9 cellular contexts compared by ENCODE assay signal in the genomic region with DNA sequence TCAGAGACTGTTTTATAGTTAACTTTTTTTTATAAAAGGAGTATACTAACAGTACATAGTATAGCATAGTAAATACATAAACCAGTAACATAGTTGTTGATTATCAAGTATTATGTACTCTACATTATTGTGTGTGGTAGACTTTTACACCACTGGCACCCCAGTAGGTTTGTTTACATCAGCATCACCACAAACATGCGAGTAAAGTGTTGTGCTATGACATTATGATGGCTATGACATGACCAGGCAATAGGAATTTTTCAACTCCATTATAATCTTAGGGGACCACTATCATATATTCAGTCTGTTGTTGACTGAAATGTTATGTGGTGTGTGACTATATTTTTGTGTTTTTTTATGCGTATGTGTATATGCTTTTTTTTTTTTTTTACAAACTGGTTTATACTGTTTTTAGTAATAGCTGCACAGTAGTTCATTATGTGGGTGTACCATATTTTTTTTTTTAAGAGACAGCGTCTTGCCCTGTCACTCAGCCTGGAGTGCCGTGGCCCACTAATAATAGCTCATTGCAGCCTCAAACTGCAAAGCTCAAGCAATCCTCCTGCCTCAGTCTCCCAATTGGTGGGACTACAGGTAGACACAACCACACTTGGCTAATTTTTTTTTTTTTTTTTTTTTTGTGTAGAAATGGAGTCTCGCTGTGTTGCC. TPM values are rescaled to one million over a fixed set of nuclear protein-coding genes. Genes with fewer than 3 reads are reported as not detected.
DNase-seq lines count a peak whose midpoint lies in the region; ATAC-seq and TF ChIP-seq lines count a peak whose summit lies in the region.
"Had no signal": no experiment of that assay in that cellular context is flagged by ENCODE, and none has a peak within 500 bp of the region (broad histone marks: within the 10 kb centered on the region; RNA-seq: fewer than 3 reads in every experiment).

No MANE protein-coding gene starts in this region.

- H3K9me3 Mint-ChIP-seq in HFFc6: no peaks in the 10 kb centered on the region
- no peaks in the 10 kb centered on the region for H3K9me3 Mint-ChIP-seq in activated CD4-positive, alpha-beta memory T cell treated with anti-CD3 and anti-CD28 coated beads, Interleukin-2, amount 10 ng/mL, durations not matched to agents 7 days and 5 days
- H3K9me3 Mint-ChIP-seq in glutamatergic neuron (ENCODE audit: unreplicated experiment): no peaks in the 10 kb centered on the region
- H3K9me3 Mint-ChIP-seq in stimulated activated naive B cell treated with anti-CD40 and anti-IgM and Interleukin-4, amounts not matched to agents 10 μg/mL and 1 μg/mL and 100 μg/mL, for 72 hours: no peaks in the 10 kb centered on the region

- CTCF ChIA-PET in activated CD4-positive, alpha-beta memory T cell treated with anti-CD3 and anti-CD28 coated beads, Interleukin-2, amount 10 ng/mL, durations not matched to agents 7 days and 5 days (lab: Charles Lee): interaction anchor here (0.6 to 9.2 kb wide), 16 partner anchors 10 to 605 kb away, joined by 3 to 78 read pairs (median 4); a partner anchor contains a TSS

- H3K4me1 Mint-ChIP-seq in HFFc6 (ENCODE audit: low read depth): peaks cover 44% of the 10 kb centered on the region
- peaks cover 30% of the 10 kb centered on the region for H3K4me1 Mint-ChIP-seq in activated CD4-positive, alpha-beta memory T cell treated with anti-CD3 and anti-CD28 coated beads, Interleukin-2, amount 10 ng/mL, durations not matched to agents 7 days and 5 days
- H3K4me1 Mint-ChIP-seq in glutamatergic neuron (ENCODE audit: low read depth, unreplicated experiment): no peaks in the 10 kb centered on the region
- peaks cover 12 to 31% of the 10 kb centered on the region in 2 donors for H3K4me1 Mint-ChIP-seq in stimulated activated naive B cell treated with anti-CD40 and anti-IgM and Interleukin-4, amounts not matched to agents 10 μg/mL and 1 μg/mL and 100 μg/mL, for 72 hours

- H3K4me3 Mint-ChIP-seq in HFFc6 (peak overlapping the region; percentile 96), glutamatergic neuron (ENCODE audit: unreplicated experiment) (peak overlapping the region; percentile 54)
- peak overlapping the region; percentile 13 for H3K4me3 Mint-ChIP-seq in activated CD4-positive, alpha-beta memory T cell treated with anti-CD3 and anti-CD28 coated beads, Interleukin-2, amount 10 ng/mL, durations not matched to agents 7 days and 5 days
- peak overlapping the region; percentile 30 to 66 for H3K4me3 Mint-ChIP-seq in stimulated activated naive B cell treated with anti-CD40 and anti-IgM and Interleukin-4, amounts not matched to agents 10 μg/mL and 1 μg/mL and 100 μg/mL, for 72 hours

- peaks cover 2% of the 10 kb centered on the region for H3K27me3 Mint-ChIP-seq in HFFc6 (ENCODE audit: insufficient read depth)
- H3K27me3 Mint-ChIP-seq in activated CD4-positive, alpha-beta memory T cell treated with anti-CD3 and anti-CD28 coated beads, Interleukin-2, amount 10 ng/mL, durations not matched to agents 7 days and 5 days: no peaks in the 10 kb centered on the region
- H3K27me3 Mint-ChIP-seq in glutamatergic neuron (ENCODE audit: unreplicated experiment): peaks cover 2% of the 10 kb centered on the region
- H3K27me3 Mint-ChIP-seq in stimulated activated naive B cell treated with anti-CD40 and anti-IgM and Interleukin-4, amounts not matched to agents 10 μg/mL and 1 μg/mL and 100 μg/mL, for 72 hours: no peaks in the 10 kb centered on the region

- TF ChIP-seq CTCF in HFFc6 (IDR thresholded peaks at IDR 0.05) (no peak), glutamatergic neuron (IDR thresholded peaks at IDR 0.05; ENCODE audit: partially characterized antibody, unreplicated experiment) (no peak)

- ATAC-seq in stimulated activated naive B cell treated with anti-CD40 and anti-IgM and Interleukin-4, amounts not matched to agents 10 μg/mL and 1 μg/mL and 100 μg/mL, for 72 hours (replicated peaks): no peak
- ATAC-seq in GM21390 (IDR thresholded peaks at IDR 0.05; ENCODE audit: unreplicated experiment) (no peak), GM19324 (IDR thresholded peaks at IDR 0.05; ENCODE audit: low FRiP score, unreplicated experiment) (no peak)

- H3K27ac Mint-ChIP-seq in HFFc6 (peak overlapping the region; percentile 26; the same call in 1 of the 2 replicates), glutamatergic neuron (ENCODE audit: unreplicated experiment) (no peak overlapping the region)
- H3K27ac Mint-ChIP-seq in activated CD4-positive, alpha-beta memory T cell treated with anti-CD3 and anti-CD28 coated beads, Interleukin-2, amount 10 ng/mL, durations not matched to agents 7 days and 5 days: peak overlapping the region; percentile 13
- H3K27ac Mint-ChIP-seq in stimulated activated naive B cell treated with anti-CD40 and anti-IgM and Interleukin-4, amounts not matched to agents 10 μg/mL and 1 μg/mL and 100 μg/mL, for 72 hours: no peak overlapping the region

- H3K36me3 Mint-ChIP-seq in HFFc6 (ENCODE audit: low read depth): peaks cover 9% of the 10 kb centered on the region
- peaks cover 16% of the 10 kb centered on the region for H3K36me3 Mint-ChIP-seq in activated CD4-positive, alpha-beta memory T cell treated with anti-CD3 and anti-CD28 coated beads, Interleukin-2, amount 10 ng/mL, durations not matched to agents 7 days and 5 days (ENCODE audit: low read depth)
- H3K36me3 Mint-ChIP-seq in glutamatergic neuron (ENCODE audit: unreplicated experiment): no peaks in the 10 kb centered on the region
- peaks cover 11 to 13% of the 10 kb centered on the region in 2 donors for H3K36me3 Mint-ChIP-seq in stimulated activated naive B cell treated with anti-CD40 and anti-IgM and Interleukin-4, amounts not matched to agents 10 μg/mL and 1 μg/mL and 100 μg/mL, for 72 hours

- POLR2A ChIA-PET in activated CD4-positive, alpha-beta memory T cell treated with anti-CD3 and anti-CD28 coated beads, Interleukin-2, amount 10 ng/mL, durations not matched to agents 7 days and 5 days (lab: Charles Lee): interaction anchor here (0.6 to 2.6 kb wide), 10 partner anchors 7 to 1057 kb away, joined by 3 to 14 read pairs (median 5); a partner anchor contains a TSS

- peak; percentile 25 for DNase-seq in HFFc6
- DNase-seq in activated CD4-positive, alpha-beta memory T cell treated with anti-CD3 and anti-CD28 coated beads, Interleukin-2, amount 10 ng/mL, durations not matched to agents 7 days and 5 days: no peak
- DNase-seq in glutamatergic neuron: no peak
- DNase-seq in stimulated activated naive B cell treated with anti-CD40 and anti-IgM and Interleukin-4, amounts not matched to agents 10 μg/mL and 1 μg/mL and 100 μg/mL, for 72 hours: no peak
- no peak for DNase-seq in HK-2 (ENCODE audit: unreplicated experiment)
- DNase-seq: activated CD4-positive, CD25-positive, alpha-beta regulatory T cell treated with anti-CD3 and anti-CD28 coated beads, Interleukin-2, amount 50 U/mL, for 72 hours; MV-4-11 had no signal

RNA-seq across cellular contexts. Expression of a gene that starts 1.9 kb away (rescaled TPM):
- 10 to 100 TPM; 23.8 to 27.9 (median 26.4) TPM for total RNA-seq in HFFc6 (2021; fragmentation: NEBNext Ultra II Directional; extraction: Animal tissue kit (Norgen Biotek cat#: 25700))
- total RNA-seq in activated CD4-positive, alpha-beta memory T cell treated with anti-CD3 and anti-CD28 coated beads, Interleukin-2, amount 10 ng/mL, durations not matched to agents 7 days and 5 days: 10 to 100 TPM; 29.6 to 30.1 TPM
- total RNA-seq in glutamatergic neuron (ENCODE audit: unreplicated experiment): 30.2 TPM

Comparison
In these comparisons a context has a peak if more than half of its experiments do, and no peak if none do; other contexts are left out.
1. H3K27ac Mint-ChIP-seq: peak in HFFc6 (single experiment) and activated CD4-positive, alpha-beta memory T cell treated with anti-CD3 and anti-CD28 coated beads, Interleukin-2, amount 10 ng/mL, durations not matched to agents 7 days and 5 days (single experiment); none in glutamatergic neuron (single experiment) and stimulated activated naive B cell treated with anti-CD40 and anti-IgM and Interleukin-4, amounts not matched to agents 10 μg/mL and 1 μg/mL and 100 μg/mL, for 72 hours (single experiment).
2. H3K4me3 Mint-ChIP-seq: peak in every context shown above with its lines; median percentile 96 in HFFc6; 54 in glutamatergic neuron; 48 in stimulated activated naive B cell treated with anti-CD40 and anti-IgM and Interleukin-4, amounts not matched to agents 10 μg/mL and 1 μg/mL and 100 μg/mL, for 72 hours; 13 in activated CD4-positive, alpha-beta memory T cell treated with anti-CD3 and anti-CD28 coated beads, Interleukin-2, amount 10 ng/mL, durations not matched to agents 7 days and 5 days.